ENCODE assay signal across 23 cellular contexts in genomic region chr14:41960316-41960715, GRCh38.
"Had no signal": no experiment of that assay in that cellular context is flagged by ENCODE, and none has a peak within 500 bp of the region (broad histone marks: within the 10 kb centered on the region; RNA-seq: fewer than 3 reads in every experiment).

No MANE protein-coding gene starts in this region.

- H3K27me3 ChIP-seq: body of pancreas, dorsolateral prefrontal cortex, heart right ventricle, tibial artery had no signal

- DNase-seq: activated CD8-positive, alpha-beta memory T cell treated with anti-CD3 and anti-CD28 coated beads for 24 hours; activated CD8-positive, alpha-beta memory T cell treated with anti-CD3 and anti-CD28 coated beads, Interleukin-2, amount 50 U/mL, for 4 hours; activated naive CD4-positive, alpha-beta T cell treated with Interleukin-2 at 50 U/mL for 16 hours; activated naive CD8-positive, alpha-beta T cell treated with anti-CD3 and anti-CD28 coated beads for 36 hours; activated T-cell treated with anti-CD3 and anti-CD28 coated beads, Interleukin-2, amount 50 U/mL, for 24 hours; body of pancreas; dorsolateral prefrontal cortex; effector memory CD8-positive, alpha-beta T cell; foreskin fibroblast; heart right ventricle; islet precursor cell; left cardiac atrium; nucleus accumbens; right cardiac atrium; stimulated activated CD4-positive, alpha-beta T cell treated with anti-CD3 and anti-CD28 coated beads, Interleukin-1b, Interleukin-23, amount 100 ng/mL, for 48 hours; stimulated activated naive CD8-positive, alpha-beta T cell treated with anti-CD3 and anti-CD28 coated beads, Interleukin-15, amount 100 ng/mL, for 72 hours; T-cell; tibial artery had no signal

- ATAC-seq: body of pancreas; effector memory CD8-positive, alpha-beta T cell; esophagus mucosa; heart right ventricle; left cardiac atrium; right cardiac atrium; stimulated activated naive CD8-positive, alpha-beta T cell treated with anti-CD3 and anti-CD28 coated beads, Interleukin-15, amount 100 ng/mL, for 72 hours; T-cell had no signal

- H3K4me3 ChIP-seq: body of pancreas, dorsolateral prefrontal cortex, heart right ventricle, tibial artery had no signal

- H3K36me3 Mint-ChIP-seq: activated naive CD8-positive, alpha-beta T cell treated with anti-CD3 and anti-CD28 coated beads for 36 hours; memory B cell; T-cell had no signal

- H3K9me3 Mint-ChIP-seq: memory B cell had no signal

- H3K4me3 Mint-ChIP-seq: activated naive CD8-positive, alpha-beta T cell treated with anti-CD3 and anti-CD28 coated beads for 36 hours; activated T-cell treated with anti-CD3 and anti-CD28 coated beads, Interleukin-2, amount 50 U/mL, for 24 hours; effector memory CD8-positive, alpha-beta T cell; memory B cell; stimulated activated naive CD8-positive, alpha-beta T cell treated with anti-CD3 and anti-CD28 coated beads, Interleukin-15, amount 100 ng/mL, for 72 hours; T-cell; T-helper 2 cell treated with Interferon-gamma antibody and Interleukin-4, amounts not matched to agents 5 μg/mL and 100 μg/mL, for 36 hours had no signal

- H3K27ac ChIP-seq: body of pancreas, dorsolateral prefrontal cortex, heart right ventricle, parathyroid adenoma, tibial artery had no signal

- H3K9me3 ChIP-seq: body of pancreas, tibial artery had no signal

- H3K4me1 ChIP-seq: body of pancreas, heart right ventricle, parathyroid adenoma, tibial artery had no signal

- H3K27me3 Mint-ChIP-seq: activated naive CD8-positive, alpha-beta T cell treated with anti-CD3 and anti-CD28 coated beads for 36 hours; activated T-cell treated with anti-CD3 and anti-CD28 coated beads, Interleukin-2, amount 50 U/mL, for 24 hours; effector memory CD8-positive, alpha-beta T cell; memory B cell; stimulated activated naive CD8-positive, alpha-beta T cell treated with anti-CD3 and anti-CD28 coated beads, Interleukin-15, amount 100 ng/mL, for 72 hours; T-cell had no signal

- H3K36me3 ChIP-seq: heart right ventricle, tibial artery had no signal

- H3K27ac Mint-ChIP-seq: activated naive CD8-positive, alpha-beta T cell treated with anti-CD3 and anti-CD28 coated beads for 36 hours; activated T-cell treated with anti-CD3 and anti-CD28 coated beads, Interleukin-2, amount 50 U/mL, for 24 hours; effector memory CD8-positive, alpha-beta T cell; memory B cell; stimulated activated naive CD8-positive, alpha-beta T cell treated with anti-CD3 and anti-CD28 coated beads, Interleukin-15, amount 100 ng/mL, for 72 hours; T-cell; T-helper 2 cell treated with Interferon-gamma antibody and Interleukin-4, amounts not matched to agents 5 μg/mL and 100 μg/mL, for 36 hours had no signal

- FAIRE-seq: endothelial cell of umbilical vein had no signal

- H3K4me1 Mint-ChIP-seq: activated naive CD8-positive, alpha-beta T cell treated with anti-CD3 and anti-CD28 coated beads for 36 hours; memory B cell; stimulated activated naive CD8-positive, alpha-beta T cell treated with anti-CD3 and anti-CD28 coated beads, Interleukin-15, amount 100 ng/mL, for 72 hours; T-cell had no signal
